In genomic region chr6:161378115-161378514, GRCh38 we compare ENCODE assay signal across 8 cellular contexts.
"Had no signal": no experiment of that assay in that cellular context is flagged by ENCODE, and none has a peak within 500 bp of the region (broad histone marks: within the 10 kb centered on the region; RNA-seq: fewer than 3 reads in every experiment).

No MANE protein-coding gene starts in this region.

- FAIRE-seq: G401.6, GM12878, GM12891, GM12892, GM18507, GM19239 had no signal

- H3K4me3 ChIP-seq: GM12878 had no signal

- DNase-seq: GDM1, GF-D8 had no signal

- ATAC-seq: GM12878 had no signal
